13 cellular contexts compared by ENCODE assay signal in the genomic region with DNA sequence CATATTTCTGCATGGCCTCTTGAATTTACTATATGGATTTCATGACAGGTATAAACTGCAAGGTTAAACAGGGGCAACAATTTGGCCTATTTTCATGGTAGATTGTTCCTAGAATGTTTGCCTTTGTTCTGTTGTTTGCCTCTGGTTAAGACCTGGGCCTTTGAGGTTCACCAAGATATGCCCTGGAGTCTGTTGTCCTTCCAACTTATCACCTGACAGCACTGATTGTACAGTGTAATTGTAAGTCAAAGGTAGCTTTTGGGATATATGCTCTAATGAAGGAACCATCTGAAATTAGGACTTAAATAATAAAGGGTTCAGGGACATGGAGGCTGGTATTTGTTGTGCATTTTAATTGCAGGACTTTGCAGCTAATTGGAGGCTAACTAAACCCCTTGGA.
DNase-seq lines count a peak whose midpoint lies in the region; ATAC-seq and TF ChIP-seq lines count a peak whose summit lies in the region.
"Had no signal": no experiment of that assay in that cellular context is flagged by ENCODE, and none has a peak within 500 bp of the region (broad histone marks: within the 10 kb centered on the region; RNA-seq: fewer than 3 reads in every experiment).

No MANE protein-coding gene starts in this region.

- intact Hi-C loops in body of pancreas (cut with DNase I): no loop called here
- intact Hi-C loops in Calu3 (cut with micrococcal nuclease; ENCODE audit: unreplicated experiment): no loop called here

- H3K27me3 Mint-ChIP-seq in Calu3 (ENCODE audit: unreplicated experiment): no peaks in the 10 kb centered on the region

- no peaks in the 10 kb centered on the region for H3K27me3 ChIP-seq in body of pancreas

- H3K4me1 ChIP-seq in body of pancreas: peaks cover 12% of the 10 kb centered on the region
- H3K4me1 ChIP-seq: A549, Caco-2, HAP-1 had no signal

- H3K27ac Mint-ChIP-seq in Calu3 (ENCODE audit: unreplicated experiment): no peak overlapping the region
- H3K27ac Mint-ChIP-seq: CD14-positive monocyte; CD8-positive, alpha-beta T cell had no signal

- H3K4me1 Mint-ChIP-seq in Calu3 (ENCODE audit: low read depth, unreplicated experiment): no peaks in the 10 kb centered on the region
- H3K4me1 Mint-ChIP-seq: CD14-positive monocyte had no signal

- TF ChIP-seq CTCF in body of pancreas (IDR thresholded peaks at IDR 0.05): no peak
- no peak for TF ChIP-seq CTCF in Calu3 (IDR thresholded peaks at IDR 0.05; ENCODE audit: unreplicated experiment)

- H3K4me3 ChIP-seq in body of pancreas: no peak overlapping the region
- H3K4me3 ChIP-seq: A549, HAP-1 had no signal

- peak; percentile 48 for ATAC-seq in body of pancreas
- ATAC-seq: A549; CD8-positive, alpha-beta T cell had no signal

- no peak overlapping the region for H3K27ac ChIP-seq in body of pancreas
- H3K27ac ChIP-seq: A549 had no signal

- no peak for TF ChIP-seq POLR2A in body of pancreas (IDR thresholded peaks at IDR 0.05)

- no TSS peak for BruUV-seq in Calu3 (replicated peaks; lab: Mats Ljungman, UMichigan)

- H3K36me3 ChIP-seq in body of pancreas (replicated peaks in 1 of 2; ENCODE audit: insufficient read depth in 1 of 2, low read depth in 2 of 2): no peaks in the 10 kb centered on the region
- H3K36me3 ChIP-seq: HAP-1 had no signal

- H3K4me3 Mint-ChIP-seq in Calu3 (ENCODE audit: low read depth, unreplicated experiment): no peak overlapping the region
- H3K4me3 Mint-ChIP-seq: CD14-positive monocyte; CD8-positive, alpha-beta T cell had no signal

- H3K9me3 ChIP-seq in body of pancreas: no peaks in the 10 kb centered on the region
- H3K9me3 ChIP-seq: A549, Caco-2, HAP-1 had no signal

- H3K9me3 Mint-ChIP-seq in Calu3 (ENCODE audit: low read depth, unreplicated experiment): peaks cover 3% of the 10 kb centered on the region

- DNase-seq in COR-L47 (lab: John Stamatoyannopoulos, UW) (peak; percentile 47), NCI-H1417 (lab: John Stamatoyannopoulos, UW) (peak in 2 of 3 experiments; percentile 70 to 97), NCI-H2081 (lab: John Stamatoyannopoulos, UW) (peak; percentile 46 to 96), body of pancreas (peak in 1 of 4 donors; percentile 5), Calu3 (no peak), OCI-M2 (lab: John Stamatoyannopoulos, UW; ENCODE audit: unreplicated experiment) (no peak)
- DNase-seq: Caco-2; CD8-positive, alpha-beta T cell; DMS53; GF-D8 had no signal

- CTCF ChIA-PET in Calu3 (lab: Charles Lee): no interaction called here

- peaks cover 5% of the 10 kb centered on the region for H3K36me3 Mint-ChIP-seq in Calu3 (ENCODE audit: insufficient read depth, unreplicated experiment)
- H3K36me3 Mint-ChIP-seq: CD14-positive monocyte; CD8-positive, alpha-beta T cell had no signal

Comparison
In these comparisons a context has a peak if more than half of its experiments do, and no peak if none do; other contexts are left out.
1. DNase-seq: peak in COR-L47 (single experiment), NCI-H1417 (2 of 3) and NCI-H2081 (2 of 2); none in Calu3 (single experiment) and OCI-M2 (single experiment).